In genomic region chr12:29148065-29148957, GRCh38 we compare ENCODE assay signal across 8 cellular contexts. TPM values are rescaled to one million over a fixed set of nuclear protein-coding genes. Genes with fewer than 3 reads are reported as not detected.
DNase-seq lines count a peak whose midpoint lies in the region; ATAC-seq lines count a peak whose summit lies in the region.

No MANE protein-coding gene starts in this region.

- H3K9me3 Mint-ChIP-seq in activated T-cell treated with anti-CD3 and anti-CD28 coated beads, Interleukin-2, amount 50 U/mL, for 4 hours: no peaks in the 10 kb centered on the region

- WGBS in trophoblast cell (ENCODE audit: extremely low coverage, insufficient coverage, insufficient read length): no CpG with 5 or more reads among the region's 21 CpGs

- H4K91ac ChIP-seq in trophoblast cell (ENCODE audit: low read depth, low read length): peak overlapping the region; percentile 59

- H4K8ac ChIP-seq in trophoblast cell (ENCODE audit: low read depth, low read length): peak overlapping the region; percentile 10

- peaks cover 15% of the 10 kb centered on the region for H3K79me1 ChIP-seq in trophoblast cell (ENCODE audit: low read length)

- peaks cover 4 to 5% of the 10 kb centered on the region in 2 experiments for H3K4me1 ChIP-seq in trophoblast cell (ENCODE audit: control insufficient read depth in 1 of 2, insufficient read depth in 2 of 2, low read length in 2 of 2)

- H2BK120ac ChIP-seq in trophoblast cell (ENCODE audit: insufficient read depth, low read length, poor library complexity): no peak overlapping the region

- no peaks in the 10 kb centered on the region for H3K36me3 Mint-ChIP-seq in activated T-cell treated with anti-CD3 and anti-CD28 coated beads, Interleukin-2, amount 50 U/mL, for 4 hours (ENCODE audit: insufficient read depth)

- peak overlapping the region; percentile 85 for H3K4me3 ChIP-seq in trophoblast cell (ENCODE audit: low read depth, low read length)

- H2AFZ ChIP-seq in trophoblast cell (ENCODE audit: insufficient read depth, low read length, poor library complexity): peak overlapping the region; percentile 61

- H3K27ac ChIP-seq in trophoblast cell (ENCODE audit: low read depth, low read length): no peak overlapping the region

- H3K18ac ChIP-seq in trophoblast cell (ENCODE audit: low read length): no peak overlapping the region

- H2BK5ac ChIP-seq in trophoblast cell (ENCODE audit: low read depth, low read length, poor library complexity): no peak overlapping the region

- no peak overlapping the region for H3K14ac ChIP-seq in trophoblast cell (ENCODE audit: low read length)

- intact Hi-C loops in Right ventricle myocardium superior (cut with DNase I): no loop called here

- H2BK12ac ChIP-seq in trophoblast cell (ENCODE audit: low read length): no peak overlapping the region

- H2AK5ac ChIP-seq in trophoblast cell (ENCODE audit: low read length): no peak overlapping the region

- no peak overlapping the region for H3K23ac ChIP-seq in trophoblast cell (ENCODE audit: low read length)

- H3K4me1 Mint-ChIP-seq in activated T-cell treated with anti-CD3 and anti-CD28 coated beads, Interleukin-2, amount 50 U/mL, for 4 hours (ENCODE audit: low read depth): peaks cover 29% of the 10 kb centered on the region

- H3K4me3 Mint-ChIP-seq in activated T-cell treated with anti-CD3 and anti-CD28 coated beads, Interleukin-2, amount 50 U/mL, for 4 hours: peak overlapping the region; percentile 90

- ATAC-seq in HG03460 (IDR thresholded peaks at IDR 0.05; ENCODE audit: unreplicated experiment): peak; percentile 3
- peak; percentile 28 for ATAC-seq in activated T-cell treated with anti-CD3 and anti-CD28 coated beads, Interleukin-2, amount 50 U/mL, for 4 hours
- peak; percentile 50 for ATAC-seq in Right ventricle myocardium superior (ENCODE audit: poor library complexity)

- peak overlapping the region; percentile 14 for H3K9ac ChIP-seq in trophoblast cell (ENCODE audit: low read length)

- H4K12ac ChIP-seq in trophoblast cell (ENCODE audit: low read depth, low read length): no peak overlapping the region

- peaks cover 7% of the 10 kb centered on the region for H3K79me2 ChIP-seq in trophoblast cell (ENCODE audit: control insufficient read depth, insufficient read depth, low read length, poor library complexity)

- no peaks in the 10 kb centered on the region for H3K27me3 Mint-ChIP-seq in activated T-cell treated with anti-CD3 and anti-CD28 coated beads, Interleukin-2, amount 50 U/mL, for 4 hours (ENCODE audit: low read depth)

- peak; percentile 1 for DNase-seq in activated T-cell treated with anti-CD3 and anti-CD28 coated beads for 48 hours (ENCODE audit: low read depth)
- no peak for DNase-seq in activated T-cell treated with anti-CD3 and anti-CD28 coated beads for 4 hours
- DNase-seq in activated T-cell treated with anti-CD3 and anti-CD28 coated beads, Interleukin-2, amount 50 U/mL, for 4 hours: peak; percentile 8
- DNase-seq in Right ventricle myocardium superior: peak; percentile 59
- peak in 1 of 2 donors; percentile 23 for DNase-seq in trophoblast cell
- DNase-seq in superior temporal gyrus (ENCODE audit: extremely low spot score): no peak
- no peak for DNase-seq in NCI-H226

- H3K36me3 ChIP-seq in trophoblast cell (ENCODE audit: control insufficient read depth in 1 of 2, insufficient read depth in 2 of 2, low read length in 2 of 2): no peaks in the 10 kb centered on the region

- peak overlapping the region; percentile 82 for H3K4me2 ChIP-seq in trophoblast cell (ENCODE audit: low read length)

- H3K4ac ChIP-seq in trophoblast cell (ENCODE audit: low read depth, low read length): no peak overlapping the region

- no peaks in the 10 kb centered on the region for H3K9me3 ChIP-seq in trophoblast cell (ENCODE audit: insufficient read depth, low read depth, low read length)

- no peaks in the 10 kb centered on the region for H3K27me3 ChIP-seq in trophoblast cell (ENCODE audit: insufficient read depth, low read length)

RNA-seq across cellular contexts. Expression of gene FAR2, which starts 0.8 kb away (rescaled TPM):
- total RNA-seq in activated T-cell treated with anti-CD3 and anti-CD28 coated beads, Interleukin-2, amount 50 U/mL, for 4 hours: 1 to 10 TPM; 2.5 to 5.9 (median 2.5) TPM
- 3.1 TPM for total RNA-seq in Right ventricle myocardium superior
- polyA plus RNA-seq in trophoblast cell (2013): 200 and 227 TPM in 2 replicates

Comparison
In these comparisons a context has a peak if more than half of its experiments do, and no peak if none do; other contexts are left out.
1. DNase-seq: peak in activated T-cell treated with anti-CD3 and anti-CD28 coated beads for 48 hours (single experiment), activated T-cell treated with anti-CD3 and anti-CD28 coated beads, Interleukin-2, amount 50 U/mL, for 4 hours (single experiment) and Right ventricle myocardium superior (single experiment); none in activated T-cell treated with anti-CD3 and anti-CD28 coated beads for 4 hours (single experiment), superior temporal gyrus (single experiment) and NCI-H226 (single experiment).
2. Peak in every context shown above with its lines, with median percentiles within 50 percentile points of each other: ATAC-seq.